ENCODE assay signal across 17 cellular contexts in genomic region chr11:12716816-12717215, GRCh38. TPM values are rescaled to one million over a fixed set of nuclear protein-coding genes. Genes with fewer than 3 reads are reported as not detected.
DNase-seq lines count a peak whose midpoint lies in the region; TF ChIP-seq lines count a peak whose summit lies in the region.
"Had no signal": no experiment of that assay in that cellular context is flagged by ENCODE, and none has a peak within 500 bp of the region (broad histone marks: within the 10 kb centered on the region; RNA-seq: fewer than 3 reads in every experiment).

No MANE protein-coding gene starts in this region.

- TF ChIP-seq CTCF in Calu3 (IDR thresholded peaks at IDR 0.05; ENCODE audit: unreplicated experiment) = no peak
- TF ChIP-seq CTCF in KMS-11 (conservative IDR thresholded peaks at IDR 0.05; ENCODE audit: low read depth, low read length) = no peak
- no peak for TF ChIP-seq CTCF in nephron progenitor cell (IDR thresholded peaks at IDR 0.05)

- no peak overlapping the region for H3K4me3 Mint-ChIP-seq in Calu3 (ENCODE audit: low read depth, unreplicated experiment)
- H3K4me3 Mint-ChIP-seq in nephron progenitor cell = no peak overlapping the region
- H3K4me3 Mint-ChIP-seq: CD4-positive, alpha-beta T cell had no signal

- no peaks in the 10 kb centered on the region for H3K27me3 ChIP-seq in KMS-11 (ENCODE audit: insufficient read depth, low read depth)

- H3K9ac ChIP-seq in KMS-11 = no peak overlapping the region

- BruUV-seq in Calu3 (replicated peaks; lab: Mats Ljungman, UMichigan) = no TSS peak

- H3K27ac ChIP-seq in KMS-11 = no peak overlapping the region; the same call in 1 of the 2 replicates

- peaks cover 76% of the 10 kb centered on the region for H3K4me1 ChIP-seq in KMS-11 (ENCODE audit: low read depth, poor library complexity, severe bottlenecking)

- H4K20me1 ChIP-seq in KMS-11 (ENCODE audit: insufficient read depth) = peaks cover 11% of the 10 kb centered on the region

- H3K27ac Mint-ChIP-seq in Calu3 (ENCODE audit: unreplicated experiment) (peak overlapping the region; percentile 33), nephron progenitor cell (peak overlapping the region; percentile 9)
- H3K27ac Mint-ChIP-seq: CD4-positive, alpha-beta T cell had no signal

- DNase-seq in Calu3 (no peak), glomerular visceral epithelial cell (ENCODE audit: extremely low spot score) (peak; percentile 62), nephron progenitor cell (no peak), NCI-H128 (lab: John Stamatoyannopoulos, UW; ENCODE audit: unreplicated experiment) (no peak), iPS-NIHi11 (ENCODE audit: low spot score) (no peak), NCI-H1417 (lab: John Stamatoyannopoulos, UW) (no peak), NOMO-1 (lab: John Stamatoyannopoulos, UW; ENCODE audit: unreplicated experiment in 2 of 2) (no peak)
- DNase-seq: AML-193; CD4-positive, alpha-beta T cell; GOT3; Karpas-422; NCI-H1436; NCI-H2029 treated with DMSO at 0.1 percent for 48 hours; NCI-H524 treated with DMSO at 0.1 percent for 48 hours; NK-92 treated with Interleukin-12 subunit alpha and Interleukin-12 subunit beta, amount 100 ng/mL, for 24 hours; PC-3 had no signal

- H3K36me3 Mint-ChIP-seq in Calu3 (ENCODE audit: insufficient read depth, unreplicated experiment) (no peaks in the 10 kb centered on the region), nephron progenitor cell (ENCODE audit: low read depth) (peaks cover 4% of the 10 kb centered on the region)

- H3K4me1 Mint-ChIP-seq in Calu3 (ENCODE audit: low read depth, unreplicated experiment) (peaks cover 56% of the 10 kb centered on the region), nephron progenitor cell (peaks cover 80% of the 10 kb centered on the region)

- peak overlapping the region; percentile 74; the same call in 1 of the 2 replicates for H3K4me2 ChIP-seq in KMS-11

- H3K27me3 Mint-ChIP-seq in Calu3 (ENCODE audit: unreplicated experiment) (no peaks in the 10 kb centered on the region), nephron progenitor cell (ENCODE audit: low read depth, poor library complexity) (no peaks in the 10 kb centered on the region)

- H3K36me3 ChIP-seq in KMS-11 (ENCODE audit: insufficient read depth) = no peaks in the 10 kb centered on the region

- CTCF ChIA-PET in Calu3 (lab: Charles Lee) = no interaction called here

- H3K79me2 ChIP-seq in KMS-11 (ENCODE audit: insufficient read depth, low read depth) = peaks cover 55% of the 10 kb centered on the region

- intact Hi-C loops in Calu3 (cut with micrococcal nuclease; ENCODE audit: unreplicated experiment) = no loop called here

- H3K4me3 ChIP-seq in KMS-11 (IDR thresholded peaks at IDR 0.05; ENCODE audit: insufficient read depth, low read depth, low read length) = no peak overlapping the region

- H2AFZ ChIP-seq in KMS-11 (ENCODE audit: low read depth) = no peak overlapping the region

- H3K9me3 Mint-ChIP-seq in Calu3 (ENCODE audit: low read depth, unreplicated experiment) (no peaks in the 10 kb centered on the region), nephron progenitor cell (no peaks in the 10 kb centered on the region)
- H3K9me3 Mint-ChIP-seq: CD4-positive, alpha-beta T cell had no signal

RNA-seq across cellular contexts. Expression of gene TEAD1, which starts 42.6 kb away (rescaled TPM):
- total RNA-seq in Calu3 (2022) = 99.0 and 104 TPM in 2 replicates
